13 cellular contexts compared by ENCODE assay signal in genomic region chr16:57483725-57484514, GRCh38. TPM values are rescaled to one million over a fixed set of nuclear protein-coding genes. Genes with fewer than 3 reads are reported as not detected.
DNase-seq lines count a peak whose midpoint lies in the region; ATAC-seq and TF ChIP-seq lines count a peak whose summit lies in the region.
"Had no signal": no experiment of that assay in that cellular context is flagged by ENCODE, and none has a peak within 500 bp of the region (broad histone marks: within the 10 kb centered on the region; RNA-seq: fewer than 3 reads in every experiment).

No MANE protein-coding gene starts in this region.

- no peak for ATAC-seq in GM19395 (IDR thresholded peaks at IDR 0.05; ENCODE audit: unreplicated experiment)
- ATAC-seq in HG02970 (IDR thresholded peaks at IDR 0.05; ENCODE audit: low FRiP score, unreplicated experiment) = no peak
- ATAC-seq: gastrocnemius medialis, psoas muscle had no signal

- no peaks in the 10 kb centered on the region for H3K36me3 Mint-ChIP-seq in endodermal cell (ENCODE audit: low read depth)
- H3K36me3 Mint-ChIP-seq: immature natural killer cell had no signal

- H3K27me3 ChIP-seq in endodermal cell (ENCODE audit: control insufficient read depth, insufficient read depth, low read length, poor library complexity, severe bottlenecking) (peaks cover 5% of the 10 kb centered on the region), prostate gland (replicated peaks; ENCODE audit: insufficient read depth) (no peaks in the 10 kb centered on the region)

- no peak overlapping the region for H3K27ac Mint-ChIP-seq in endodermal cell

- H3K4me1 ChIP-seq in HEK293 (ENCODE audit: control insufficient read depth, insufficient read depth, low read length) = no peaks in the 10 kb centered on the region
- no peaks in the 10 kb centered on the region for H3K4me1 ChIP-seq in endodermal cell (ENCODE audit: control insufficient read depth, insufficient read depth, low read length)
- H3K4me1 ChIP-seq in prostate gland (replicated peaks) = peaks cover 5% of the 10 kb centered on the region

- peaks cover 25% of the 10 kb centered on the region for H3K4me1 Mint-ChIP-seq in endodermal cell

- no peak for TF ChIP-seq CTCF in HEK293 (tag by site-specific recombination; IDR thresholded peaks at IDR 0.05)
- TF ChIP-seq CTCF in endodermal cell (conservative IDR thresholded peaks at IDR 0.05) = no peak
- TF ChIP-seq CTCF in prostate gland (IDR thresholded peaks at IDR 0.05) = no peak

- no peaks in the 10 kb centered on the region for H3K9me3 Mint-ChIP-seq in endodermal cell
- H3K9me3 Mint-ChIP-seq: immature natural killer cell had no signal

- intact Hi-C loops in prostate gland (cut with DNase I) = no loop called here

- DNase-seq in endodermal cell (peak; percentile 34), prostate gland (ENCODE audit: low spot score) (peak; percentile 43), AG20443 (ENCODE audit: low spot score) (no peak)
- DNase-seq: activated naive CD4-positive, alpha-beta T cell; DMS79; gastrocnemius medialis; immature natural killer cell; NCI-H1092 treated with DMSO at 0.1 percent for 48 hours; stimulated activated CD8-positive, alpha-beta memory T cell treated with anti-CD3 and anti-CD28 coated beads, Interleukin-4, amount 100 ng/mL, for 48 hours had no signal

- H3K9ac ChIP-seq in endodermal cell (ENCODE audit: extremely low read depth, low read length, poor library complexity, severe bottlenecking) = no peak overlapping the region

- 89 to 96% methylated on average over 6 to 19 of the region's 19 CpGs for WGBS in endodermal cell (ENCODE audit: insufficient coverage in 1 of 2, insufficient read length in 1 of 2), 2 experiments
- 29% methylated on average over 19 of the region's 19 CpGs for WGBS in prostate gland

- H3K4me3 ChIP-seq in HEK293 (ENCODE audit: low read depth, low read length) = no peak overlapping the region
- no peak overlapping the region for H3K4me3 ChIP-seq in endodermal cell (ENCODE audit: low read length)
- no peak overlapping the region for H3K4me3 ChIP-seq in prostate gland
- H3K4me3 ChIP-seq: gastrocnemius medialis, psoas muscle had no signal

- H3K36me3 ChIP-seq in HEK293 (ENCODE audit: control insufficient read depth in 2 of 2, insufficient read depth in 1 of 2, low read length in 2 of 2) (no peaks in the 10 kb centered on the region), endodermal cell (ENCODE audit: control insufficient read depth, insufficient read depth, low read length) (no peaks in the 10 kb centered on the region), prostate gland (no peaks in the 10 kb centered on the region)
- H3K36me3 ChIP-seq: gastrocnemius medialis had no signal

- peaks cover 21% of the 10 kb centered on the region for H3K27me3 Mint-ChIP-seq in endodermal cell (ENCODE audit: insufficient read depth)

- H3K27ac ChIP-seq in HEK293 (ENCODE audit: extremely low read depth, low read depth, low read length) (no peak overlapping the region), endodermal cell (ENCODE audit: low read depth, low read length) (no peak overlapping the region), prostate gland (no peak overlapping the region)
- H3K27ac ChIP-seq: gastrocnemius medialis, psoas muscle had no signal

- H3K4me3 Mint-ChIP-seq in endodermal cell = no peak overlapping the region

- H3K9me3 ChIP-seq in HEK293 (ENCODE audit: control insufficient read depth, insufficient read depth, low read depth, low read length) = no peaks in the 10 kb centered on the region
- no peaks in the 10 kb centered on the region for H3K9me3 ChIP-seq in endodermal cell (ENCODE audit: control insufficient read depth, low read length)
- H3K9me3 ChIP-seq in prostate gland = no peaks in the 10 kb centered on the region
- H3K9me3 ChIP-seq: gastrocnemius medialis, psoas muscle had no signal

- POLR2A ChIA-PET in HEK293 (lab: Yijun Ruan, JAX) = interaction anchor here (0.6 to 1.6 kb wide), 3 partner anchors 21 to 193 kb away, joined by 3 to 6 read pairs (median 5); partner anchors contain the start of genes CIAPIN1, COQ9 and POLR2C

- TF ChIP-seq POLR2A in prostate gland (IDR thresholded peaks at IDR 0.05) = no peak

- CTCF ChIA-PET in HEK293 (lab: Yijun Ruan, JAX) = interaction anchor here (0.6 to 2.5 kb wide), 2 partner anchors 36 to 44 kb away, joined by 3 to 10 read pairs; no protein-coding TSS in a partner anchor

TF ChIP-seq in HEK293, 187 proteins besides CTCF, POLR2A, EP300 and RAD21:
- peak; percentile 25; the same call in 1 of the 2 replicates for TF ChIP-seq GLIS2 (tag by site-specific recombination; IDR thresholded peaks at IDR 0.05)
- TF ChIP-seq ZIC2 (tag by site-specific recombination; IDR thresholded peaks at IDR 0.05) = peak; percentile 62
- TF ChIP-seq ZNF843 (tag by site-specific recombination; IDR thresholded peaks at IDR 0.05) = no peak
- no peak for TF ChIP-seq ZNF23 (tag by site-specific recombination; IDR thresholded peaks at IDR 0.05; ENCODE audit: borderline replicate concordance)
TF ChIP-seq in HEK293: peak in this region for 2.

RNA-seq across cellular contexts. Expression of gene DOK4, which starts 2.4 kb away (rescaled TPM):
- total RNA-seq in endodermal cell = 10 to 100 TPM; 17.9 to 22.1 TPM
- 26.6 TPM for polyA plus RNA-seq in endodermal cell (2013, experiment 1 of 2)
- polyA plus RNA-seq in endodermal cell (2013, experiment 2 of 2) = 27.8 TPM
- total RNA-seq in prostate gland = 10 to 100 TPM; 26.3 to 55.4 TPM

RNA-seq across cellular contexts. Expression of gene POLR2C, which starts 21.4 kb away (rescaled TPM):
- total RNA-seq in endodermal cell = 10 to 100 TPM; 72.0 to 88.3 TPM
- polyA plus RNA-seq in endodermal cell (2013, experiment 1 of 2) = 85.1 TPM
- 81.8 TPM for polyA plus RNA-seq in endodermal cell (2013, experiment 2 of 2)
- total RNA-seq in prostate gland = 100 to 1,000 TPM in 1 of 2 donors, 10 to 100 TPM in 1; 99.6 to 182 TPM

RNA-seq across cellular contexts. Expression of gene COQ9, which starts 36.6 kb away (rescaled TPM):
- total RNA-seq in endodermal cell = 10 to 100 TPM; 34.5 to 38.2 TPM
- polyA plus RNA-seq in endodermal cell (2013, experiment 1 of 2) = 43.2 TPM
- polyA plus RNA-seq in endodermal cell (2013, experiment 2 of 2) = 38.7 TPM
- total RNA-seq in prostate gland = 10 to 100 TPM; 56.4 to 68.6 TPM

RNA-seq across cellular contexts. Expression of gene CIAPIN1, which starts 36.7 kb away (rescaled TPM):
- total RNA-seq in endodermal cell (10 to 100 TPM; 77.5 to 87.1 TPM), prostate gland (10 to 100 TPM; 20.1 to 40.3 TPM)
- polyA plus RNA-seq in endodermal cell (2013, experiment 1 of 2) = 74.2 TPM
- polyA plus RNA-seq in endodermal cell (2013, experiment 2 of 2) = 64.5 TPM

RNA-seq across cellular contexts. Expression of gene CCDC102A, which starts 52.5 kb away (rescaled TPM):
- total RNA-seq in endodermal cell (1 to 10 TPM; 6.7 to 9.8 TPM), prostate gland (10 to 100 TPM; 22.5 to 26.8 TPM)
- polyA plus RNA-seq in endodermal cell (2013, experiment 1 of 2) = 5.0 TPM
- 5.5 TPM for polyA plus RNA-seq in endodermal cell (2013, experiment 2 of 2)
